12 cellular contexts compared by ENCODE assay signal in the genomic region with DNA sequence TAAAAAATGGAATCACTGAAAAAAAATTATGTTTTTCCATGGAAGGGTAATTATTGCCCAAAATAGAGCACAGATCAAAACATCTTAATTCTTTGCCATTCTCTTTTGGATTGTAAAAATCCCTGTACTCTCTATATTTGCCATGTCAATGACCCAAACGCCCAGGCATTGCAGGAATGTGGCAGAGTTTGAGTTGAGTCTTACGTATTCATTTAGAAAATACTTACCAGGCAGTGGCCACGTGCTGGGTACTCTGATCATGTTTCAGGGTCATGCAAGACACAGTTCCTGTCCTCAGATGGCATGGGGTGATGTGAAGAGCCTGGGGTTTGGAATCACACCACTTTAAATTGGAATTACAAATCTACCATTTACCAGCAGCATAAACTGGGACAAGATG.
DNase-seq lines count a peak whose midpoint lies in the region; ATAC-seq, FAIRE-seq and TF ChIP-seq lines count a peak whose summit lies in the region.
"Had no signal": no experiment of that assay in that cellular context is flagged by ENCODE, and none has a peak within 500 bp of the region (broad histone marks: within the 10 kb centered on the region; RNA-seq: fewer than 3 reads in every experiment).

No MANE protein-coding gene starts in this region.

- H3K4me2 ChIP-seq in A549 (peak overlapping the region; percentile 44), keratinocyte (ENCODE audit: control insufficient read depth, extremely low read depth, insufficient read depth, low read depth, low read length) (peak overlapping the region; percentile 24)

- TF ChIP-seq CTCF in A549 (IDR thresholded peaks at IDR 0.05), result no peak
- TF ChIP-seq CTCF in astrocyte of the spinal cord (IDR thresholded peaks at IDR 0.05; ENCODE audit: low read depth, low read length), result no peak
- no peak for TF ChIP-seq CTCF in keratinocyte (optimal IDR thresholded peaks at IDR 0.05 in 1 of 3, IDR thresholded peaks at IDR 0.05 in 1 of 3, conservative IDR thresholded peaks at IDR 0.05 in 1 of 3; ENCODE audit: extremely low read depth in 1 of 3, insufficient read depth in 2 of 3, low read length in 3 of 3)

- in situ Hi-C loops in astrocyte of the spinal cord (cut with HindIII; ENCODE audit: low sequenced_read_pairs), result no loop called here

- peak overlapping the region; percentile 19 for H2AFZ ChIP-seq in keratinocyte (ENCODE audit: control insufficient read depth, low read length)

- H4K20me1 ChIP-seq in keratinocyte (ENCODE audit: control insufficient read depth, extremely low read depth, insufficient read depth, low read length), result no peaks in the 10 kb centered on the region

- no peak for TF ChIP-seq POLR2A in A549 (IDR thresholded peaks at IDR 0.05; ENCODE audit: low read length)

- peaks cover 18% of the 10 kb centered on the region for H3K4me1 ChIP-seq in A549
- peaks cover 33% of the 10 kb centered on the region for H3K4me1 ChIP-seq in keratinocyte (ENCODE audit: control insufficient read depth, extremely low read depth, insufficient read depth, low read length)

- FAIRE-seq in A549 (lab: Jason Lieb, UNC) (no peak), keratinocyte (lab: Jason Lieb, UNC) (peak; percentile 56)

- H3K79me2 ChIP-seq in keratinocyte (ENCODE audit: control insufficient read depth, insufficient read depth, low read length), result no peaks in the 10 kb centered on the region

- no peak for TF ChIP-seq RAD21 in A549 (conservative IDR thresholded peaks at IDR 0.05 in 1 of 2, IDR thresholded peaks at IDR 0.05 in 1 of 2)

- no peak for TF ChIP-seq EP300 in A549 (IDR thresholded peaks at IDR 0.05)

- peak; percentile 80 to 92 for ATAC-seq in A549
- ATAC-seq in HG02588 (IDR thresholded peaks at IDR 0.05; ENCODE audit: unreplicated experiment), result no peak
- ATAC-seq in HG03135 (IDR thresholded peaks at IDR 0.05; ENCODE audit: unreplicated experiment), result no peak

- CTCF ChIA-PET in A549 (lab: Yijun Ruan, JAX), result no interaction called here

- H3K9ac ChIP-seq in keratinocyte (ENCODE audit: control insufficient read depth, extremely low read depth, insufficient read depth, low read length), result no peak overlapping the region

- POLR2A ChIA-PET in A549 (lab: Yijun Ruan, JAX), result interaction anchor here (1.0 kb wide), 1 partner anchor 427 kb away, joined by 3 read pairs; a partner anchor contains a TSS

- no peaks in the 10 kb centered on the region for H3K9me3 ChIP-seq in A549
- H3K9me3 ChIP-seq in keratinocyte (ENCODE audit: control insufficient read depth, low read depth, low read length), result no peaks in the 10 kb centered on the region

- 3% methylated on average over 3 of the region's 3 CpGs for WGBS in A549 (ENCODE audit: missing lambda C conversion rate)

- no peaks in the 10 kb centered on the region for H3K27me3 ChIP-seq in keratinocyte (ENCODE audit: control insufficient read depth, extremely low read depth, insufficient read depth, low read length)

- no peaks in the 10 kb centered on the region for H3K36me3 ChIP-seq in keratinocyte (ENCODE audit: control insufficient read depth in 2 of 2, extremely low read depth in 1 of 2, insufficient read depth in 2 of 2, low read length in 2 of 2)

- DNase-seq in A549 (ENCODE audit: low read depth in 1 of 2, low spot score in 1 of 2), result peak; percentile 13 to 74
- peak; percentile 15 for DNase-seq in HS-5 (ENCODE audit: low read depth)
- peak; percentile 54 for DNase-seq in astrocyte of the spinal cord (ENCODE audit: low read depth, low spot score)
- DNase-seq in keratinocyte (ENCODE audit: low read depth, low spot score), result no peak
- no peak for DNase-seq in NCI-H187 treated with DMSO at 0.1 percent for 48 hours (lab: John Stamatoyannopoulos, UW)
- no peak for DNase-seq in COLO668 (lab: John Stamatoyannopoulos, UW; ENCODE audit: unreplicated experiment)
- DNase-seq: AML-193, H7, hippocampal formation, NCI-H1105 had no signal

- H3K4me3 ChIP-seq in A549 (no peak overlapping the region), astrocyte of the spinal cord (ENCODE audit: low read depth, low read length) (no peak overlapping the region), keratinocyte (ENCODE audit: control insufficient read depth in 2 of 3, extremely low read depth in 1 of 3, insufficient read depth in 2 of 3, low read depth in 1 of 3, low read length in 3 of 3) (peak overlapping the region in 1 of 3 experiments; percentile 12)

- no peaks in the 10 kb centered on the region for H3K9me1 ChIP-seq in keratinocyte (ENCODE audit: control insufficient read depth, extremely low read depth, insufficient read depth, low read length)

- H3K27ac ChIP-seq in A549, result peak overlapping the region in 1 of 2 experiments; percentile 51; a peak in 2 of 6 replicates
- peak overlapping the region; percentile 42 for H3K27ac ChIP-seq in keratinocyte (ENCODE audit: control insufficient read depth, insufficient read depth, low read length)

- dilution Hi-C loops in keratinocyte (cut with MboI; ENCODE audit: extremely low pct_ligation_motif_present, low sequenced_read_pairs), result no loop called here

TF ChIP-seq in A549, 52 proteins besides CTCF, POLR2A, EP300 and RAD21 (continues in another document):
- no peak for TF ChIP-seq RARB (CRISPR knock-in tag; IDR thresholded peaks at IDR 0.05)
- TF ChIP-seq KDM5A (IDR thresholded peaks at IDR 0.05), result no peak
- TF ChIP-seq PHF8 (IDR thresholded peaks at IDR 0.05; ENCODE audit: borderline replicate concordance, low read depth), result no peak
- TF ChIP-seq HEYL (CRISPR knock-in tag; IDR thresholded peaks at IDR 0.05), result no peak
- TF ChIP-seq, protein P1, sequence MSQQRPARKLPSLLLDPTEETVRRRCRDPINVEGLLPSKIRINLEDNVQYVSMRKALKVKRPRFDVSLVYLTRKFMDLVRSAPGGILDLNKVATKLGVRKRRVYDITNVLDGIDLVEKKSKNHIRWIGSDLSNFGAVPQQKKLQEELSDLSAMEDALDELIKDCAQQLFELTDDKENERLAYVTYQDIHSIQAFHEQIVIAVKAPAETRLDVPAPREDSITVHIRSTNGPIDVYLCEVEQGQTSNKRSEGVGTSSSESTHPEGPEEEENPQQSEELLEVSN (IDR thresholded peaks at IDR 0.05; ENCODE audit: borderline replicate concordance, low read depth), result 0 out of 2 replicates have a peak, but pooled peaks have one; percentile 29
- no peak for TF ChIP-seq MAZ (IDR thresholded peaks at IDR 0.05; ENCODE audit: borderline replicate concordance, low read depth, low read length)
- TF ChIP-seq TFCP2L1 (CRISPR knock-in tag; IDR thresholded peaks at IDR 0.05), result no peak
- TF ChIP-seq BHLHE40 (IDR thresholded peaks at IDR 0.05; ENCODE audit: low read depth, low read length), result no peak
- TF ChIP-seq MAFK (IDR thresholded peaks at IDR 0.05; ENCODE audit: partially characterized antibody), result no peak
- TF ChIP-seq, protein P2, sequence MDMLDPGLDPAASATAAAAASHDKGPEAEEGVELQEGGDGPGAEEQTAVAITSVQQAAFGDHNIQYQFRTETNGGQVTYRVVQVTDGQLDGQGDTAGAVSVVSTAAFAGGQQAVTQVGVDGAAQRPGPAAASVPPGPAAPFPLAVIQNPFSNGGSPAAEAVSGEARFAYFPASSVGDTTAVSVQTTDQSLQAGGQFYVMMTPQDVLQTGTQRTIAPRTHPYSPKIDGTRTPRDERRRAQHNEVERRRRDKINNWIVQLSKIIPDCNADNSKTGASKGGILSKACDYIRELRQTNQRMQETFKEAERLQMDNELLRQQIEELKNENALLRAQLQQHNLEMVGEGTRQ (IDR thresholded peaks at IDR 0.05), result peak; percentile 44; the same call in 1 of the 2 replicates
- TF ChIP-seq FOSL2 (IDR thresholded peaks at IDR 0.05), result no peak
- no peak for TF ChIP-seq FOSL2 (CRISPR knock-in tag; IDR thresholded peaks at IDR 0.05)
- TF ChIP-seq JUNB (IDR thresholded peaks at IDR 0.05), result no peak
- no peak for TF ChIP-seq JUN (IDR thresholded peaks at IDR 0.05)
- TF ChIP-seq NFE2L2 (conservative IDR thresholded peaks at IDR 0.05; ENCODE audit: low read length), result no peak
- TF ChIP-seq ZSCAN20 (CRISPR knock-in tag; IDR thresholded peaks at IDR 0.05), result no peak
- TF ChIP-seq, protein P3, sequence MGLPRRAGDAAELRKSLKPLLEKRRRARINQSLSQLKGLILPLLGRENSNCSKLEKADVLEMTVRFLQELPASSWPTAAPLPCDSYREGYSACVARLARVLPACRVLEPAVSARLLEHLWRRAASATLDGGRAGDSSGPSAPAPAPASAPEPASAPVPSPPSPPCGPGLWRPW (IDR thresholded peaks at IDR 0.05), result no peak
- TF ChIP-seq HDAC2 (IDR thresholded peaks at IDR 0.05), result no peak
- no peak for TF ChIP-seq CHD2 (IDR thresholded peaks at IDR 0.05; ENCODE audit: low read length, partially characterized antibody)
- TF ChIP-seq NPAS2 (CRISPR knock-in tag; IDR thresholded peaks at IDR 0.05; ENCODE audit: borderline replicate concordance), result no peak
- no peak for TF ChIP-seq HOXA7 (CRISPR knock-in tag; IDR thresholded peaks at IDR 0.05)
- no peak for TF ChIP-seq MYC (IDR thresholded peaks at IDR 0.05; ENCODE audit: borderline replicate concordance, low read length)
- TF ChIP-seq, protein P4, sequence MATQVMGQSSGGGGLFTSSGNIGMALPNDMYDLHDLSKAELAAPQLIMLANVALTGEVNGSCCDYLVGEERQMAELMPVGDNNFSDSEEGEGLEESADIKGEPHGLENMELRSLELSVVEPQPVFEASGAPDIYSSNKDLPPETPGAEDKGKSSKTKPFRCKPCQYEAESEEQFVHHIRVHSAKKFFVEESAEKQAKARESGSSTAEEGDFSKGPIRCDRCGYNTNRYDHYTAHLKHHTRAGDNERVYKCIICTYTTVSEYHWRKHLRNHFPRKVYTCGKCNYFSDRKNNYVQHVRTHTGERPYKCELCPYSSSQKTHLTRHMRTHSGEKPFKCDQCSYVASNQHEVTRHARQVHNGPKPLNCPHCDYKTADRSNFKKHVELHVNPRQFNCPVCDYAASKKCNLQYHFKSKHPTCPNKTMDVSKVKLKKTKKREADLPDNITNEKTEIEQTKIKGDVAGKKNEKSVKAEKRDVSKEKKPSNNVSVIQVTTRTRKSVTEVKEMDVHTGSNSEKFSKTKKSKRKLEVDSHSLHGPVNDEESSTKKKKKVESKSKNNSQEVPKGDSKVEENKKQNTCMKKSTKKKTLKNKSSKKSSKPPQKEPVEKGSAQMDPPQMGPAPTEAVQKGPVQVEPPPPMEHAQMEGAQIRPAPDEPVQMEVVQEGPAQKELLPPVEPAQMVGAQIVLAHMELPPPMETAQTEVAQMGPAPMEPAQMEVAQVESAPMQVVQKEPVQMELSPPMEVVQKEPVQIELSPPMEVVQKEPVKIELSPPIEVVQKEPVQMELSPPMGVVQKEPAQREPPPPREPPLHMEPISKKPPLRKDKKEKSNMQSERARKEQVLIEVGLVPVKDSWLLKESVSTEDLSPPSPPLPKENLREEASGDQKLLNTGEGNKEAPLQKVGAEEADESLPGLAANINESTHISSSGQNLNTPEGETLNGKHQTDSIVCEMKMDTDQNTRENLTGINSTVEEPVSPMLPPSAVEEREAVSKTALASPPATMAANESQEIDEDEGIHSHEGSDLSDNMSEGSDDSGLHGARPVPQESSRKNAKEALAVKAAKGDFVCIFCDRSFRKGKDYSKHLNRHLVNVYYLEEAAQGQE (IDR thresholded peaks at IDR 0.05), result no peak
- TF ChIP-seq KDM1A (IDR thresholded peaks at IDR 0.05; ENCODE audit: low read depth), result no peak

Comparison
In these comparisons a context has a peak if more than half of its experiments do, and no peak if none do; other contexts are left out.
1. ATAC-seq: peak in A549 (2 of 2); none in HG02588 (single experiment) and HG03135 (single experiment).
2. DNase-seq: peak in A549 (2 of 2), HS-5 (single experiment) and astrocyte of the spinal cord (single experiment); none in keratinocyte (single experiment), NCI-H187 treated with DMSO at 0.1 percent for 48 hours (single experiment) and COLO668 (single experiment).